ENCODE assay signal across 16 cellular contexts in the genomic region with DNA sequence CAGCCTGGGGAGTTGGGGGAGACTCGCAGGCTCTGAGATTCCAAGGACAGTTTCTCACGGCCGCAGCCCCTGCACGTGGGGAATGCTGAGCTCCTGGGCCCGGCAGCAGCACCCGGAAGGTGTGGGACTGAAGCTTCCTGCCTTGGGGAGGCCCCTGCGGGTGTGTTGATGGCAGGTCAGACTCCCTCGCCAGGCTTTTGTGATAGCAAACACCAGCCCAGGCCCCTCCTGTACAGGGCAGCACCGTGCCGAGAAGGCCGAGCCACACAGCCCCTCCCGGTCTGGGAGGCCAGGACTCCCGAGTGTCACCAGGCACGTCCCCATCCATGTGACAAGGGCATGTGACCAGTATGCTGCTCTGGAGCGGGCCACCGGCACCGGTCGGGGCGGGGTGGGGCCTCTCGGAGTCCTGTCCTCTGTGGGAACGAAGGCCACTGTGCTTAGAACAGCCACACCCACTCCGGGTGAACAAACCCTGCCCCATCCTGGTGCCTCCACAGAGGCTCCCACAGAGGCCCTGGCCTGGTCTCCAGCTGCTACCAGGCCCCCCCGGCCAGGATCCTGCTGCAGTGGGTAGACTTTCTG. TPM values are rescaled to one million over a fixed set of nuclear protein-coding genes. Genes with fewer than 3 reads are reported as not detected.
A peak's percentile ranks its signal among the peaks of the same experiment; 100 is the strongest.
DNase-seq lines count a peak whose midpoint lies in the region; ATAC-seq, FAIRE-seq and TF ChIP-seq lines count a peak whose summit lies in the region.
"Had no signal": no experiment of that assay in that cellular context is flagged by ENCODE, and none has a peak within 500 bp of the region (broad histone marks: within the 10 kb centered on the region; RNA-seq: fewer than 3 reads in every experiment).

No MANE protein-coding gene starts in this region.

- no peak overlapping the region for H3K4me3 ChIP-seq in BLaER1 treated with 17β-estradiol and CSF1 and Interleukin-3, amounts not matched to agents 10 nM and 100 nM
- H3K4me3 ChIP-seq: GM23248 had no signal

- no peak for ATAC-seq in GM19351 (IDR thresholded peaks at IDR 0.05; ENCODE audit: unreplicated experiment)

- DNase-seq in dermis blood vessel endothelial cell (peak; percentile 19), hypothalamus (lab: John Stamatoyannopoulos, UW) (peak in 40 of 51 donors; percentile 15 to 82 (median 46)), posterior cingulate gyrus (peak; percentile 45 to 95 (median 60)), RCC 7860 (ENCODE audit: low spot score) (no peak), SIG-M5 treated with dmso at 0.1 percent for 504 hours (lab: John Stamatoyannopoulos, UW; ENCODE audit: unreplicated experiment) (no peak), H54 (ENCODE audit: insufficient read length, low spot score) (no peak)
- DNase-seq: activated naive CD4-positive, alpha-beta T cell treated with Interleukin-2 at 50 U/mL for 16 hours; central memory CD4-positive, alpha-beta T cell; erythroblast; GM23248; MV-4-11; retina; stimulated activated CD4-positive, alpha-beta T cell treated with anti-CD3 and anti-CD28 coated beads, Interleukin-4, amount 100 ng/mL, for 24 hours had no signal

- peak overlapping the region in 4 of 11 experiments; percentile 2 to 50 (median 28); a peak in 4 of 22 replicates for H3K9ac ChIP-seq in BLaER1 treated with 17β-estradiol and CSF1 and Interleukin-3, amounts not matched to agents 10 nM and 100 nM
- H3K9ac ChIP-seq: GM23248 had no signal

- intact Hi-C loops in posterior cingulate gyrus (cut with DNase I), result loop anchor here (5.0 to 10.0 kb wide), 3 partner anchors 411 to 1009 kb away; partner anchors contain the start of gene PEX10

- no peak for TF ChIP-seq POLR2A in H54 (IDR thresholded peaks at IDR 0.05; ENCODE audit: low read depth, low read length)

- H3K4me1 ChIP-seq in BLaER1 treated with 17β-estradiol and CSF1 and Interleukin-3, amounts not matched to agents 10 nM and 100 nM, result peaks cover 8 to 25% (median 20%) of the 10 kb centered on the region in 10 experiments; a peak in 16 of 20 replicates

- H3K9me3 ChIP-seq in BLaER1 treated with 17β-estradiol and CSF1 and Interleukin-3, amounts not matched to agents 10 nM and 100 nM (replicated peaks in 1 of 11), result no peaks in the 10 kb centered on the region

- H3K27me3 ChIP-seq in BLaER1 treated with 17β-estradiol and CSF1 and Interleukin-3, amounts not matched to agents 10 nM and 100 nM, result peaks cover 48 to 69% (median 60%) of the 10 kb centered on the region in 11 experiments

- peaks cover 0 to 57% (median 8%) of the 10 kb centered on the region in 11 experiments; a peak in 10 of 22 replicates for H4K20me1 ChIP-seq in BLaER1 treated with 17β-estradiol and CSF1 and Interleukin-3, amounts not matched to agents 10 nM and 100 nM

- H3K27ac ChIP-seq in BLaER1 treated with 17β-estradiol and CSF1 and Interleukin-3, amounts not matched to agents 10 nM and 100 nM, result no peak overlapping the region
- H3K27ac ChIP-seq: GM23248 had no signal

- H3K36me3 ChIP-seq in BLaER1 treated with 17β-estradiol and CSF1 and Interleukin-3, amounts not matched to agents 10 nM and 100 nM, result no peaks in the 10 kb centered on the region

- H3K4me2 ChIP-seq in BLaER1 treated with 17β-estradiol and CSF1 and Interleukin-3, amounts not matched to agents 10 nM and 100 nM, result peak overlapping the region; percentile 8 to 67 (median 52); a peak in 19 of 22 replicates

- FAIRE-seq in RCC 7860 (lab: Jason Lieb, UNC), result no peak
- no peak for FAIRE-seq in H54 (lab: Jason Lieb, UNC)
- FAIRE-seq: A204.1 had no signal

RNA-seq across cellular contexts. Expression of gene ARHGEF16, which starts 31.1 kb away (rescaled TPM):
- total RNA-seq in dermis blood vessel endothelial cell, result 0.51 TPM in 2 replicates
- total RNA-seq: GM23248 had no signal

Comparison
In these comparisons a context has a peak if more than half of its experiments do, and no peak if none do; other contexts are left out.
1. DNase-seq: peak in dermis blood vessel endothelial cell (single experiment), hypothalamus (40 of 51) and posterior cingulate gyrus (10 of 10); none in RCC 7860 (single experiment), SIG-M5 treated with dmso at 0.1 percent for 504 hours (single experiment) and H54 (single experiment).